In genomic region chr2:187867165-187867564, GRCh38 we compare ENCODE assay signal across 15 cellular contexts.
DNase-seq lines count a peak whose midpoint lies in the region; ATAC-seq and TF ChIP-seq lines count a peak whose summit lies in the region.
"Had no signal": no experiment of that assay in that cellular context is flagged by ENCODE, and none has a peak within 500 bp of the region (broad histone marks: within the 10 kb centered on the region; RNA-seq: fewer than 3 reads in every experiment).

No MANE protein-coding gene starts in this region.

- no peaks in the 10 kb centered on the region for H3K36me3 ChIP-seq in Caco-2 (ENCODE audit: control insufficient read depth, insufficient read depth, low read length)
- H3K36me3 ChIP-seq in KMS-11 (ENCODE audit: insufficient read depth): no peaks in the 10 kb centered on the region
- H3K36me3 ChIP-seq in OCI-LY1 (ENCODE audit: insufficient read depth, low read length): no peaks in the 10 kb centered on the region
- no peaks in the 10 kb centered on the region for H3K36me3 ChIP-seq in gastrocnemius medialis
- H3K36me3 ChIP-seq: BE2C had no signal

- H4K20me1 ChIP-seq in KMS-11 (ENCODE audit: insufficient read depth) (no peaks in the 10 kb centered on the region), OCI-LY1 (ENCODE audit: insufficient read depth, low read length) (no peaks in the 10 kb centered on the region)

- H3K9ac ChIP-seq in KMS-11 (no peak overlapping the region), OCI-LY1 (ENCODE audit: low read length) (peak overlapping the region; percentile 17; the same call in 1 of the 2 replicates)

- H3K9me3 ChIP-seq in Caco-2: no peaks in the 10 kb centered on the region; the same call in 1 of the 2 replicates
- H3K9me3 ChIP-seq in OCI-LY1 (ENCODE audit: low read length): no peaks in the 10 kb centered on the region
- H3K9me3 ChIP-seq in gastrocnemius medialis: no peaks in the 10 kb centered on the region
- H3K9me3 ChIP-seq: BE2C had no signal

- intact Hi-C loops in Caco-2 (cut with micrococcal nuclease; ENCODE audit: unreplicated experiment) (no loop called here), gastrocnemius medialis (cut with DNase I; ENCODE audit: low total_unique reads) (no loop called here)

- in situ Hi-C loops in gastrocnemius medialis (cut with MboI; ENCODE audit: low sequenced_read_pairs in 4 of 4): no loop called here

- H3K27ac Mint-ChIP-seq in Caco-2 (ENCODE audit: unreplicated experiment) (peak overlapping the region; percentile 21), neural crest cell (ENCODE audit: unreplicated experiment) (peak overlapping the region; percentile 12)
- H3K27ac Mint-ChIP-seq: CD4-positive, CD25-positive, alpha-beta regulatory T cell; CD8-positive, alpha-beta memory T cell; GM23338 had no signal

- no TSS peak for BruUV-seq in Caco-2 (replicated peaks; lab: Mats Ljungman, UMichigan)

- ATAC-seq in gastrocnemius medialis: no peak
- ATAC-seq: GM23338 had no signal

- H3K9me3 Mint-ChIP-seq in Caco-2 (ENCODE audit: unreplicated experiment) (peaks cover 39% of the 10 kb centered on the region), neural crest cell (peaks cover 17% of the 10 kb centered on the region)

- no peak for DNase-seq in Caco-2
- DNase-seq in neural crest cell (ENCODE audit: low read depth, low spot score): no peak
- DNase-seq in kidney glomerular epithelial cell (lab: John Stamatoyannopoulos, UW): no peak
- no peak for DNase-seq in gastrocnemius medialis
- DNase-seq: ACHN; BE2C; C1 segment of cervical spinal cord; CD4-positive, CD25-positive, alpha-beta regulatory T cell; CD8-positive, alpha-beta memory T cell; COR-L47; HCEC 1CT had no signal

- H3K4me3 Mint-ChIP-seq in Caco-2 (ENCODE audit: unreplicated experiment) (no peak overlapping the region), neural crest cell (no peak overlapping the region)
- H3K4me3 Mint-ChIP-seq: CD8-positive, alpha-beta memory T cell; GM23338; IgD-negative memory B cell had no signal

- H2AFZ ChIP-seq in KMS-11 (ENCODE audit: low read depth): no peak overlapping the region
- H2AFZ ChIP-seq in OCI-LY1 (ENCODE audit: low read length): no peak overlapping the region
- H2AFZ ChIP-seq: GM23338 had no signal

- H3K36me3 Mint-ChIP-seq in Caco-2 (ENCODE audit: insufficient read depth, unreplicated experiment) (no peaks in the 10 kb centered on the region), neural crest cell (ENCODE audit: low read depth) (peaks cover 7% of the 10 kb centered on the region)
- H3K36me3 Mint-ChIP-seq: CD4-positive, CD25-positive, alpha-beta regulatory T cell; CD8-positive, alpha-beta memory T cell had no signal

- H3K79me2 ChIP-seq in KMS-11 (ENCODE audit: insufficient read depth, low read depth) (no peaks in the 10 kb centered on the region), OCI-LY1 (ENCODE audit: insufficient read depth, low read length) (no peaks in the 10 kb centered on the region)

- no peak overlapping the region for H3K4me2 ChIP-seq in KMS-11
- peak overlapping the region; percentile 49 for H3K4me2 ChIP-seq in OCI-LY1 (ENCODE audit: low read length)
- H3K4me2 ChIP-seq: GM23338 had no signal

- H3K4me1 ChIP-seq in Caco-2 (peaks cover 10% of the 10 kb centered on the region), KMS-11 (ENCODE audit: low read depth, poor library complexity, severe bottlenecking) (peaks cover 49% of the 10 kb centered on the region), OCI-LY1 (ENCODE audit: insufficient read depth, low read length, severe bottlenecking) (peaks cover 62% of the 10 kb centered on the region), gastrocnemius medialis (no peaks in the 10 kb centered on the region)
- H3K4me1 ChIP-seq: BE2C had no signal

- POLR2A ChIA-PET in Caco-2 (lab: Charles Lee): no interaction called here

- no peak for TF ChIP-seq POLR2A in gastrocnemius medialis (IDR thresholded peaks at IDR 0.05)

- peak overlapping the region; percentile 86; the same call in 1 of the 2 replicates for H3K27ac ChIP-seq in KMS-11
- H3K27ac ChIP-seq in OCI-LY1 (ENCODE audit: low read depth, low read length, poor library complexity, severe bottlenecking): peak overlapping the region; percentile 84
- H3K27ac ChIP-seq in gastrocnemius medialis: no peak overlapping the region

- CTCF ChIA-PET in Caco-2 (lab: Charles Lee): no interaction called here

- no peaks in the 10 kb centered on the region for H3K27me3 ChIP-seq in Caco-2 (replicated peaks; ENCODE audit: control insufficient read depth, insufficient read depth, low read length)
- no peaks in the 10 kb centered on the region for H3K27me3 ChIP-seq in KMS-11 (ENCODE audit: insufficient read depth, low read depth)
- H3K27me3 ChIP-seq in OCI-LY1 (ENCODE audit: insufficient read depth, low read length): no peaks in the 10 kb centered on the region
- H3K27me3 ChIP-seq in gastrocnemius medialis: no peaks in the 10 kb centered on the region
- H3K27me3 ChIP-seq: BE2C had no signal

- H3F3A ChIP-seq in OCI-LY1 (ENCODE audit: insufficient read depth, low read length): no peaks in the 10 kb centered on the region

- H3K27me3 Mint-ChIP-seq in Caco-2 (ENCODE audit: insufficient read depth, unreplicated experiment): peaks cover 7% of the 10 kb centered on the region
- H3K27me3 Mint-ChIP-seq in neural crest cell (ENCODE audit: low read depth): no peaks in the 10 kb centered on the region
- H3K27me3 Mint-ChIP-seq: IgD-negative memory B cell had no signal

- H3K4me1 Mint-ChIP-seq in Caco-2 (ENCODE audit: low read depth, unreplicated experiment) (no peaks in the 10 kb centered on the region), neural crest cell (no peaks in the 10 kb centered on the region)
- H3K4me1 Mint-ChIP-seq: CD8-positive, alpha-beta memory T cell had no signal

- no peaks in the 10 kb centered on the region for H3K9me2 ChIP-seq in OCI-LY1 (ENCODE audit: low read depth, low read length)

- TF ChIP-seq CTCF in Caco-2 (IDR thresholded peaks at IDR 0.05; ENCODE audit: insufficient read depth in 1 of 2, low read depth in 1 of 2, low read length in 1 of 2, severe bottlenecking in 1 of 2, unreplicated experiment in 1 of 2): no peak
- no peak for TF ChIP-seq CTCF in KMS-11 (conservative IDR thresholded peaks at IDR 0.05; ENCODE audit: low read depth, low read length)
- no peak for TF ChIP-seq CTCF in OCI-LY1 (IDR thresholded peaks at IDR 0.05; ENCODE audit: low read length)
- no peak for TF ChIP-seq CTCF in neural crest cell (conservative IDR thresholded peaks at IDR 0.05)
- TF ChIP-seq CTCF in gastrocnemius medialis (IDR thresholded peaks at IDR 0.05 in 4 of 5, conservative IDR thresholded peaks at IDR 0.05 in 1 of 5): no peak

- H3K4me3 ChIP-seq in Caco-2 (ENCODE audit: low read depth, low read length): no peak overlapping the region
- no peak overlapping the region for H3K4me3 ChIP-seq in KMS-11 (IDR thresholded peaks at IDR 0.05; ENCODE audit: insufficient read depth, low read depth, low read length)
- H3K4me3 ChIP-seq in OCI-LY1 (ENCODE audit: low read depth, low read length, poor library complexity, severe bottlenecking): peak overlapping the region; percentile 41
- H3K4me3 ChIP-seq in gastrocnemius medialis: no peak overlapping the region
- H3K4me3 ChIP-seq: GM23338 had no signal

Comparison
In these comparisons a context has a peak if more than half of its experiments do, and no peak if none do; other contexts are left out.
1. H3K27ac ChIP-seq: peak in KMS-11 (single experiment) and OCI-LY1 (single experiment); none in gastrocnemius medialis (0 of 4).